In genomic region chr9:79302569-79302968, GRCh38 we compare ENCODE assay signal across 33 cellular contexts.
"Had no signal": no experiment of that assay in that cellular context is flagged by ENCODE, and none has a peak within 500 bp of the region (broad histone marks: within the 10 kb centered on the region; RNA-seq: fewer than 3 reads in every experiment).

No MANE protein-coding gene starts in this region.

- H3K4me1 Mint-ChIP-seq: activated CD4-positive, alpha-beta T cell treated with anti-CD3 and anti-CD28 coated beads for 36 hours; activated CD4-positive, alpha-beta T cell treated with anti-CD3 and anti-CD28 coated beads, Interleukin-2, amount 10 ng/mL, durations not matched to agents 24 days and 14 days; activated CD8-positive, alpha-beta memory T cell treated with anti-CD3 and anti-CD28 coated beads, Interleukin-2, amount 10 ng/mL, durations not matched to agents 7 days and 5 days; activated naive CD4-positive, alpha-beta T cell treated with anti-CD3 and anti-CD28 coated beads, Interleukin-2, amount 50 U/mL, for 24 hours; activated naive CD8-positive, alpha-beta T cell treated with anti-CD3 and anti-CD28 coated beads for 36 hours; activated naive CD8-positive, alpha-beta T cell treated with anti-CD3 and anti-CD28 coated beads, Interleukin-2, amount 50 U/mL, for 24 hours had no signal

- H3K27me3 Mint-ChIP-seq: activated CD4-positive, alpha-beta T cell treated with anti-CD3 and anti-CD28 coated beads, Interleukin-2, amount 10 ng/mL, durations not matched to agents 24 days and 14 days; activated CD8-positive, alpha-beta memory T cell treated with anti-CD3 and anti-CD28 coated beads, Interleukin-2, amount 10 ng/mL, durations not matched to agents 7 days and 5 days; activated naive CD4-positive, alpha-beta T cell treated with anti-CD3 and anti-CD28 coated beads, Interleukin-2, amount 50 U/mL, for 24 hours; activated naive CD8-positive, alpha-beta T cell treated with anti-CD3 and anti-CD28 coated beads for 36 hours; activated naive CD8-positive, alpha-beta T cell treated with anti-CD3 and anti-CD28 coated beads, Interleukin-2, amount 50 U/mL, for 24 hours had no signal

- H3K9me3 ChIP-seq: adrenal gland, body of pancreas, esophagus squamous epithelium had no signal

- H3K36me3 ChIP-seq: adrenal gland, esophagus squamous epithelium had no signal

- ATAC-seq: activated CD4-positive, alpha-beta T cell treated with anti-CD3 and anti-CD28 coated beads for 36 hours; activated CD8-positive, alpha-beta memory T cell treated with anti-CD3 and anti-CD28 coated beads, Interleukin-2, amount 10 ng/mL, durations not matched to agents 7 days and 5 days; activated CD8-positive, alpha-beta T cell treated with anti-CD3 and anti-CD28 coated beads, Interleukin-2, amount 10 ng/mL, durations not matched to agents 7 days and 5 days; activated naive CD8-positive, alpha-beta T cell treated with anti-CD3 and anti-CD28 coated beads, Interleukin-2, amount 50 U/mL, for 24 hours; body of pancreas; effector memory CD8-positive, alpha-beta T cell had no signal

- H3K4me3 Mint-ChIP-seq: activated CD4-positive, alpha-beta memory T cell treated with anti-CD3 and anti-CD28 coated beads for 36 hours; activated CD4-positive, alpha-beta T cell treated with anti-CD3 and anti-CD28 coated beads for 36 hours; activated CD4-positive, alpha-beta T cell treated with anti-CD3 and anti-CD28 coated beads, Interleukin-2, amount 10 ng/mL, durations not matched to agents 24 days and 14 days; activated CD8-positive, alpha-beta memory T cell treated with anti-CD3 and anti-CD28 coated beads, Interleukin-2, amount 10 ng/mL, durations not matched to agents 7 days and 5 days; activated CD8-positive, alpha-beta T cell treated with anti-CD3 and anti-CD28 coated beads, Interleukin-2, amount 10 ng/mL, durations not matched to agents 7 days and 5 days; activated naive CD4-positive, alpha-beta T cell treated with anti-CD3 and anti-CD28 coated beads for 36 hours; activated naive CD4-positive, alpha-beta T cell treated with anti-CD3 and anti-CD28 coated beads, Interleukin-2, amount 50 U/mL, for 24 hours; activated naive CD8-positive, alpha-beta T cell treated with anti-CD3 and anti-CD28 coated beads for 36 hours; activated naive CD8-positive, alpha-beta T cell treated with anti-CD3 and anti-CD28 coated beads, Interleukin-2, amount 50 U/mL, for 24 hours; activated T-helper 1 cell treated with anti-CD3 and anti-CD28 coated beads, Interleukin-12 subunit alpha, Interleukin-12 subunit beta, Interleukin-2, Interleukin-4 antibody, amounts not matched to agents 30 ng/mL and 10 ng/mL and 1 ng/mL, durations not matched to agents 14 hours and 24 hours and 36 hours; effector memory CD8-positive, alpha-beta T cell had no signal

- DNase-seq: activated CD4-positive, alpha-beta memory T cell treated with anti-CD3 and anti-CD28 coated beads for 36 hours; activated CD4-positive, alpha-beta T cell treated with anti-CD3 and anti-CD28 coated beads for 36 hours; activated CD4-positive, alpha-beta T cell treated with anti-CD3 and anti-CD28 coated beads, Interleukin-2, amount 10 ng/mL, durations not matched to agents 24 days and 14 days; activated CD4-positive, CD25-positive, alpha-beta regulatory T cell; activated CD4-positive, CD25-positive, alpha-beta regulatory T cell treated with anti-CD3 and anti-CD28 coated beads, Interleukin-2, amount 50 U/mL, for 72 hours; activated CD8-positive, alpha-beta memory T cell treated with anti-CD3 and anti-CD28 coated beads, Interleukin-2, amount 10 ng/mL, durations not matched to agents 7 days and 5 days; activated CD8-positive, alpha-beta memory T cell treated with anti-CD3 and anti-CD28 coated beads, Interleukin-2, amount 50 U/mL, for 4 hours; activated CD8-positive, alpha-beta T cell treated with anti-CD3 and anti-CD28 coated beads, Interleukin-2, amount 10 ng/mL, durations not matched to agents 7 days and 5 days; activated effector memory CD4-positive, alpha-beta T cell treated with anti-CD3 and anti-CD28 coated beads, Interleukin-2, amount 50 U/mL, for 16 hours; activated naive CD4-positive, alpha-beta T cell treated with anti-CD3 and anti-CD28 coated beads for 36 hours; activated naive CD8-positive, alpha-beta T cell treated with anti-CD3 and anti-CD28 coated beads for 36 hours; activated naive CD8-positive, alpha-beta T cell treated with anti-CD3 and anti-CD28 coated beads, Interleukin-2, amount 50 U/mL, for 24 hours; activated T-cell treated with anti-CD3 and anti-CD28 coated beads, Interleukin-2, amount 50 U/mL, for 1 hour; activated T-cell treated with anti-CD3 and anti-CD28 coated beads, Interleukin-2, amount 50 U/mL, for 48 hours; adrenal gland; amygdala; aorta; body of pancreas; caudate nucleus; cortex of kidney; dermis blood vessel endothelial cell; effector CD4-positive, alpha-beta T cell; effector memory CD8-positive, alpha-beta T cell; esophagus squamous epithelium; foreskin melanocyte; head of caudate nucleus; T-helper 2 cell had no signal

- H3K4me3 ChIP-seq: adrenal gland, body of pancreas, esophagus squamous epithelium had no signal

- H3K27me3 ChIP-seq: adrenal gland, body of pancreas had no signal

- FAIRE-seq: colon, endothelial cell of umbilical vein had no signal

- H3K4me1 ChIP-seq: adrenal gland, body of pancreas, esophagus squamous epithelium had no signal

- H3K27ac ChIP-seq: adrenal gland, body of pancreas, epithelial cell of prostate, esophagus squamous epithelium had no signal

- H3K9me3 Mint-ChIP-seq: activated CD4-positive, alpha-beta memory T cell treated with anti-CD3 and anti-CD28 coated beads for 36 hours; activated CD4-positive, alpha-beta T cell treated with anti-CD3 and anti-CD28 coated beads, Interleukin-2, amount 10 ng/mL, durations not matched to agents 24 days and 14 days; activated naive CD4-positive, alpha-beta T cell treated with anti-CD3 and anti-CD28 coated beads for 36 hours; activated naive CD4-positive, alpha-beta T cell treated with anti-CD3 and anti-CD28 coated beads, Interleukin-2, amount 50 U/mL, for 24 hours; activated naive CD8-positive, alpha-beta T cell treated with anti-CD3 and anti-CD28 coated beads for 36 hours; activated naive CD8-positive, alpha-beta T cell treated with anti-CD3 and anti-CD28 coated beads, Interleukin-2, amount 50 U/mL, for 24 hours; activated T-helper 1 cell treated with anti-CD3 and anti-CD28 coated beads, Interleukin-12 subunit alpha, Interleukin-12 subunit beta, Interleukin-2, Interleukin-4 antibody, amounts not matched to agents 30 ng/mL and 10 ng/mL and 1 ng/mL, durations not matched to agents 14 hours and 24 hours and 36 hours; activated T-helper 2 cell treated with anti-CD3 and anti-CD28 coated beads, Interferon-gamma antibody, Interleukin-2, Interleukin-4, amounts not matched to agents 10 μg/mL and 5 μg/mL and 100 μg/mL, durations not matched to agents 14 hours and 24 hours and 36 hours; effector memory CD8-positive, alpha-beta T cell had no signal

- H3K36me3 Mint-ChIP-seq: activated CD4-positive, alpha-beta memory T cell treated with anti-CD3 and anti-CD28 coated beads for 36 hours; activated CD8-positive, alpha-beta memory T cell treated with anti-CD3 and anti-CD28 coated beads, Interleukin-2, amount 10 ng/mL, durations not matched to agents 7 days and 5 days; activated naive CD4-positive, alpha-beta T cell treated with anti-CD3 and anti-CD28 coated beads, Interleukin-2, amount 50 U/mL, for 24 hours; activated naive CD8-positive, alpha-beta T cell treated with anti-CD3 and anti-CD28 coated beads for 36 hours had no signal

- H3K27ac Mint-ChIP-seq: activated CD4-positive, alpha-beta memory T cell treated with anti-CD3 and anti-CD28 coated beads for 36 hours; activated CD4-positive, alpha-beta T cell treated with anti-CD3 and anti-CD28 coated beads for 36 hours; activated CD4-positive, alpha-beta T cell treated with anti-CD3 and anti-CD28 coated beads, Interleukin-2, amount 10 ng/mL, durations not matched to agents 24 days and 14 days; activated CD8-positive, alpha-beta memory T cell treated with anti-CD3 and anti-CD28 coated beads, Interleukin-2, amount 10 ng/mL, durations not matched to agents 7 days and 5 days; activated CD8-positive, alpha-beta T cell treated with anti-CD3 and anti-CD28 coated beads, Interleukin-2, amount 10 ng/mL, durations not matched to agents 7 days and 5 days; activated naive CD4-positive, alpha-beta T cell treated with anti-CD3 and anti-CD28 coated beads for 36 hours; activated naive CD4-positive, alpha-beta T cell treated with anti-CD3 and anti-CD28 coated beads, Interleukin-2, amount 50 U/mL, for 24 hours; activated naive CD8-positive, alpha-beta T cell treated with anti-CD3 and anti-CD28 coated beads for 36 hours; activated naive CD8-positive, alpha-beta T cell treated with anti-CD3 and anti-CD28 coated beads, Interleukin-2, amount 50 U/mL, for 24 hours; activated T-helper 1 cell treated with anti-CD3 and anti-CD28 coated beads, Interleukin-12 subunit alpha, Interleukin-12 subunit beta, Interleukin-2, Interleukin-4 antibody, amounts not matched to agents 30 ng/mL and 10 ng/mL and 1 ng/mL, durations not matched to agents 14 hours and 24 hours and 36 hours; activated T-helper 2 cell treated with anti-CD3 and anti-CD28 coated beads, Interferon-gamma antibody, Interleukin-2, Interleukin-4, amounts not matched to agents 10 μg/mL and 5 μg/mL and 100 μg/mL, durations not matched to agents 14 hours and 24 hours and 36 hours had no signal
